ENCODE assay signal across 10 cellular contexts in genomic region chr15:60905587-60905986, GRCh38.
DNase-seq lines count a peak whose midpoint lies in the region; ATAC-seq and TF ChIP-seq lines count a peak whose summit lies in the region.
"Had no signal": no experiment of that assay in that cellular context is flagged by ENCODE, and none has a peak within 500 bp of the region (broad histone marks: within the 10 kb centered on the region; RNA-seq: fewer than 3 reads in every experiment).

No MANE protein-coding gene starts in this region.

- H3K4me1 ChIP-seq in BE2C, result peaks cover 7% of the 10 kb centered on the region

- ATAC-seq in HG03280 (IDR thresholded peaks at IDR 0.05; ENCODE audit: unreplicated experiment), result no peak
- ATAC-seq in stimulated activated memory B cell treated with anti-CD40 and anti-IgM and Interleukin-4, amounts not matched to agents 10 μg/mL and 1 μg/mL and 100 μg/mL, for 72 hours, result no peak
- ATAC-seq: gastrocnemius medialis had no signal

- no peak for DNase-seq in BE2C
- DNase-seq in GM12865 (ENCODE audit: low read depth), result peak; percentile 33
- peak; percentile 3 for DNase-seq in epithelial cell of esophagus (ENCODE audit: low read depth)
- DNase-seq in occipital lobe (lab: John Stamatoyannopoulos, UW), result no peak
- no peak for DNase-seq in DMS79 (lab: John Stamatoyannopoulos, UW)
- DNase-seq: gastrocnemius medialis, IMR-90 had no signal

- no peak overlapping the region for H3K27ac Mint-ChIP-seq in stimulated activated memory B cell treated with anti-CD40 and anti-IgM and Interleukin-4, amounts not matched to agents 10 μg/mL and 1 μg/mL and 100 μg/mL, for 72 hours

- H3K9me3 ChIP-seq in BE2C, result no peaks in the 10 kb centered on the region
- H3K9me3 ChIP-seq: gastrocnemius medialis had no signal

- no peaks in the 10 kb centered on the region for H3K27me3 ChIP-seq in BE2C
- H3K27me3 ChIP-seq: gastrocnemius medialis had no signal

- no peaks in the 10 kb centered on the region for H3K36me3 ChIP-seq in BE2C
- H3K36me3 ChIP-seq: gastrocnemius medialis had no signal

- H3K27ac ChIP-seq in VCaP, result no peak overlapping the region
- H3K27ac ChIP-seq: gastrocnemius medialis had no signal

- no peak overlapping the region for H3K4me3 ChIP-seq in BE2C (ENCODE audit: low read depth, low read length)
- no peak overlapping the region for H3K4me3 ChIP-seq in GM12865 (ENCODE audit: low read depth, low read length)
- H3K4me3 ChIP-seq in epithelial cell of esophagus (ENCODE audit: low read length), result no peak overlapping the region
- H3K4me3 ChIP-seq: gastrocnemius medialis had no signal

- H3K4me3 Mint-ChIP-seq in stimulated activated memory B cell treated with anti-CD40 and anti-IgM and Interleukin-4, amounts not matched to agents 10 μg/mL and 1 μg/mL and 100 μg/mL, for 72 hours, result no peak overlapping the region

- peaks cover 5% of the 10 kb centered on the region for H3K4me1 Mint-ChIP-seq in stimulated activated memory B cell treated with anti-CD40 and anti-IgM and Interleukin-4, amounts not matched to agents 10 μg/mL and 1 μg/mL and 100 μg/mL, for 72 hours

- H3K36me3 Mint-ChIP-seq in stimulated activated memory B cell treated with anti-CD40 and anti-IgM and Interleukin-4, amounts not matched to agents 10 μg/mL and 1 μg/mL and 100 μg/mL, for 72 hours, result no peaks in the 10 kb centered on the region

- TF ChIP-seq CTCF in BE2C (IDR thresholded peaks at IDR 0.05; ENCODE audit: low read depth, low read length) (0 out of 2 replicates have a peak, but pooled peaks have one; percentile 23), GM12865 (IDR thresholded peaks at IDR 0.05; ENCODE audit: insufficient read depth, low read depth, low read length, missing control alignments) (peak; percentile 15), VCaP (conservative IDR thresholded peaks at IDR 0.05) (0 out of 2 replicates have a peak, but pooled peaks have one; percentile 17), epithelial cell of esophagus (IDR thresholded peaks at IDR 0.05; ENCODE audit: insufficient read depth, low read depth, low read length, missing control alignments) (peak; percentile 18)

- no peaks in the 10 kb centered on the region for H3K9me3 Mint-ChIP-seq in stimulated activated memory B cell treated with anti-CD40 and anti-IgM and Interleukin-4, amounts not matched to agents 10 μg/mL and 1 μg/mL and 100 μg/mL, for 72 hours

- no peaks in the 10 kb centered on the region for H3K27me3 Mint-ChIP-seq in stimulated activated memory B cell treated with anti-CD40 and anti-IgM and Interleukin-4, amounts not matched to agents 10 μg/mL and 1 μg/mL and 100 μg/mL, for 72 hours

Comparison
In these comparisons a context has a peak if more than half of its experiments do, and no peak if none do; other contexts are left out.
1. DNase-seq: peak in GM12865 (single experiment) and epithelial cell of esophagus (single experiment); none in BE2C (single experiment), occipital lobe (single experiment) and DMS79 (single experiment).
2. Peak in every context shown above with its lines, with median percentiles within 50 percentile points of each other: CTCF ChIP-seq.